ENCODE assay signal across 4 cellular contexts in genomic region chr12:7918268-7918590, GRCh38. TPM values are rescaled to one million over a fixed set of nuclear protein-coding genes. Genes with fewer than 3 reads are reported as not detected.
"Had no signal": no experiment of that assay in that cellular context is flagged by ENCODE, and none has a peak within 500 bp of the region (broad histone marks: within the 10 kb centered on the region; RNA-seq: fewer than 3 reads in every experiment).

No MANE protein-coding gene starts in this region.

RNA-seq across cellular contexts. Expression of gene SLC2A14, which starts 45.5 kb away (rescaled TPM):
- total RNA-seq: IMR-90, MCF 10A, Right ventricle myocardium inferior, SK-MEL-5 had no signal
